ENCODE assay signal across 8 cellular contexts in the genomic region with DNA sequence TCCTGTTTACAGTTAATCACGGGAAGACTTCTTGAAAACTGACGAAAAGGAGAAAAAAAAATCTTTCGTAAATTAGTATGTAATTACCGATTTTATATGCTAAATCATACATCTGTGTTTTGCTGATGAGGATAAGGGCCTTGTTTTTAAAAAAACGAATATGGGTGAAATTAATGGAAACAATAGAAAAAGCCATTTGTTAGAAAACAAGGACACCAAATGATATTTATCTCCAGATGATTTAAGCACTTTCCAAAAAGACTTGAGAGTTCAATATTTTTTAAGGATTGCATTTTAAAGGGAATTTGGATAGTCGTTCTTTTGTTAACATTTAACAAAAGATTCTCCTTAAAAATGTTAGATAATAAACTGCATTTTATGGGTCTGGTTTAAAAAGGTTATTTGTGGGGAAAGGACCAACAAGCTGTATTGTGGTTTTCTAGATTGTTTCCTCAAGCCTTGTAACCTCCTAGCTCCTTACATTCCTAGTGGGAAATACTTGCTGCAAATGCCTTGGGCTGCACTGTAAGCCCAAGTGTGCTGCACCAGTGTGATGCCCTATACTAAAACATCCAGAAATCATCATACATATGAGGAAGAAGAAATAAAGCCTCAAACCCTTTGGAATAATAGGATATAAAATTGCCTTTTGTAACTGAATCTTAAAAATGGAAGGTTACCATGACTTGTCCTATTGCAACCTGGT. TPM values are rescaled to one million over a fixed set of nuclear protein-coding genes. Genes with fewer than 3 reads are reported as not detected.
DNase-seq lines count a peak whose midpoint lies in the region; ATAC-seq, FAIRE-seq and TF ChIP-seq lines count a peak whose summit lies in the region.

No MANE protein-coding gene starts in this region.

- H3K36me3 Mint-ChIP-seq in memory B cell, result no peaks in the 10 kb centered on the region

- SMC1A ChIA-PET in GM12878 (lab: Charles Lee; ENCODE audit: uncharacterized antibody, unreplicated experiment), result interaction anchor here (0.6 to 1.7 kb wide), 8 partner anchors 8 to 153 kb away, joined by 3 to 4 read pairs (median 3); no protein-coding TSS in a partner anchor

- H3K4me1 Mint-ChIP-seq in memory B cell, result peaks cover 19% of the 10 kb centered on the region

- H3K27ac Mint-ChIP-seq in memory B cell, result peak overlapping the region; percentile 96

- no peak for ATAC-seq in GM12878
- ATAC-seq in memory B cell (ENCODE audit: low read depth), result no peak

- H3K79me2 ChIP-seq in GM12878 (ENCODE audit: control insufficient read depth, insufficient read depth, low read length), result peaks cover 26% of the 10 kb centered on the region

- H3K9me3 Mint-ChIP-seq in memory B cell, result no peaks in the 10 kb centered on the region

- in situ Hi-C loops in GM12878 (cut with MboI), result no loop called here

- H3K4me2 ChIP-seq in GM12878 (ENCODE audit: control insufficient read depth, insufficient read depth), result peak overlapping the region; percentile 64

- no peak for TF ChIP-seq RAD21 in GM12878 (IDR thresholded peaks at IDR 0.05; ENCODE audit: insufficient read depth, low read depth, low read length)

- no peaks in the 10 kb centered on the region for H4K20me1 ChIP-seq in GM12878 (ENCODE audit: control insufficient read depth, insufficient read depth)

- no peaks in the 10 kb centered on the region for H3K36me3 ChIP-seq in GM12878 (ENCODE audit: control insufficient read depth in 2 of 2, insufficient read depth in 2 of 2, low read length in 1 of 2)

- DNase-seq in DMS114 treated with DMSO at 0.1 percent for 48 hours (lab: John Stamatoyannopoulos, UW; ENCODE audit: unreplicated experiment), result peak; percentile 28
- DNase-seq in Kasumi-1 (lab: John Stamatoyannopoulos, UW), result peak; percentile 34 to 44
- DNase-seq in GM12878 (ENCODE audit: low read depth, low spot score), result no peak
- DNase-seq in memory B cell (ENCODE audit: low spot score in 2 of 2), result no peak
- no peak for DNase-seq in NCI-H1048 (lab: John Stamatoyannopoulos, UW)
- DNase-seq in stimulated activated CD4-positive, alpha-beta T cell treated with anti-CD3 and anti-CD28 coated beads, Interleukin-15, amount 100 ng/mL, for 24 hours, result no peak
- no peak for DNase-seq in hippocampal formation (lab: John Stamatoyannopoulos, UW)
- DNase-seq in HEK293T (ENCODE audit: extremely low spot score), result no peak

- TF ChIP-seq EP300 in GM12878 (IDR thresholded peaks at IDR 0.05; ENCODE audit: borderline replicate concordance in 1 of 2, control insufficient read depth in 1 of 2, low read depth in 2 of 2, low read length in 2 of 2), result no peak

- H3K4me3 Mint-ChIP-seq in memory B cell, result peak overlapping the region; percentile 96

- no peak for TF ChIP-seq POLR2A in GM12878 (IDR thresholded peaks at IDR 0.05; ENCODE audit: low read depth, low read length)

- peak overlapping the region; percentile 97 for H3K27ac ChIP-seq in GM12878 (ENCODE audit: control insufficient read depth, insufficient read depth)

- peaks cover 4% of the 10 kb centered on the region for H3K27me3 Mint-ChIP-seq in memory B cell

- 0 out of 2 replicates have a peak, but pooled peaks cover 3% of the 10 kb centered on the region for H3K4me1 ChIP-seq in GM12878 (ENCODE audit: control insufficient read depth, insufficient read depth, low read length)

- H2AFZ ChIP-seq in GM12878 (ENCODE audit: control insufficient read depth, low read depth, low read length), result peak overlapping the region; percentile 93

- no TSS peak for BruUV-seq in GM12878 (replicated peaks; lab: Mats Ljungman, UMichigan)

- peak; percentile 23 for FAIRE-seq in GM12878 (lab: Jason Lieb, UNC)

- intact Hi-C loops in GM12878 (cut with micrococcal nuclease; ENCODE audit: unreplicated experiment), result loop anchor here (2.0 to 10.0 kb wide), 3 partner anchors 37 to 457 kb away; a partner anchor contains a TSS

- WGBS in GM12878 (ENCODE audit: insufficient coverage, insufficient replicate concordance, low lambda C conversion rate, missing lambda C conversion rate), result under 1% methylated on average over 6 of the region's 6 CpGs

- TF ChIP-seq CTCF in GM12878 (IDR thresholded peaks at IDR 0.05 in 2 of 3, conservative IDR thresholded peaks at IDR 0.05 in 1 of 3; ENCODE audit: control insufficient read depth in 2 of 3, extremely low read depth in 1 of 3, insufficient read depth in 1 of 3, low read depth in 3 of 3, low read length in 3 of 3), result no peak

- H3K4me3 ChIP-seq in GM12878, result peak overlapping the region; percentile 74

- RAD21 ChIA-PET in GM12878 (lab: Charles Lee; ENCODE audit: unreplicated experiment), result interaction anchor here (1.0 to 1.7 kb wide), 4 partner anchors 8 to 171 kb away, joined by 3 to 8 read pairs (median 4); no protein-coding TSS in a partner anchor

- no peaks in the 10 kb centered on the region for H3K9me3 ChIP-seq in GM12878 (replicated peaks; ENCODE audit: control insufficient read depth, insufficient read depth, low read length)

- H3K27me3 ChIP-seq in GM12878 (replicated peaks in 1 of 2; ENCODE audit: control insufficient read depth in 2 of 2, insufficient read depth in 2 of 2, low read length in 1 of 2), result no peaks in the 10 kb centered on the region

- peak overlapping the region; percentile 83 for H3K9ac ChIP-seq in GM12878 (ENCODE audit: control insufficient read depth, insufficient read depth, low read length)

- POLR2A ChIA-PET in GM12878 (lab: Charles Lee) (interaction anchor here (1.0 to 1.8 kb wide), 4 partner anchors 8 to 167 kb away, joined by 3 to 8 read pairs (median 4); no protein-coding TSS in a partner anchor), HEK293T (lab: Yijun Ruan, JAX) (no interaction called here)

- CTCF ChIA-PET in GM12878 (lab: Yijun Ruan, JAX) (interaction anchor here (1.2 to 1.4 kb wide), 2 partner anchors 163 to 167 kb away, joined by 3 read pairs; no protein-coding TSS in a partner anchor), HEK293T (lab: Yijun Ruan, JAX) (no interaction called here)

TF ChIP-seq in GM12878, 131 proteins besides CTCF, POLR2A, EP300 and RAD21:
- TF ChIP-seq MXI1 (IDR thresholded peaks at IDR 0.05; ENCODE audit: low read depth, low read length), result no peak

TF ChIP-seq in HEK293T, 16 proteins besides CTCF, POLR2A, EP300 and RAD21:
- TF ChIP-seq SUZ12 (IDR thresholded peaks at IDR 0.05), result no peak
- no peak for TF ChIP-seq BHLHE40 (IDR thresholded peaks at IDR 0.05; ENCODE audit: borderline replicate concordance)
- no peak for TF ChIP-seq CTBP1 (IDR thresholded peaks at IDR 0.05; ENCODE audit: borderline replicate concordance)
- TF ChIP-seq ARNT (IDR thresholded peaks at IDR 0.05), result no peak
- no peak for TF ChIP-seq TARDBP (IDR thresholded peaks at IDR 0.05)
- TF ChIP-seq ZNF384 (IDR thresholded peaks at IDR 0.05), result no peak
- no peak for TF ChIP-seq FOXA1 (IDR thresholded peaks at IDR 0.05)
- TF ChIP-seq, protein P1, sequence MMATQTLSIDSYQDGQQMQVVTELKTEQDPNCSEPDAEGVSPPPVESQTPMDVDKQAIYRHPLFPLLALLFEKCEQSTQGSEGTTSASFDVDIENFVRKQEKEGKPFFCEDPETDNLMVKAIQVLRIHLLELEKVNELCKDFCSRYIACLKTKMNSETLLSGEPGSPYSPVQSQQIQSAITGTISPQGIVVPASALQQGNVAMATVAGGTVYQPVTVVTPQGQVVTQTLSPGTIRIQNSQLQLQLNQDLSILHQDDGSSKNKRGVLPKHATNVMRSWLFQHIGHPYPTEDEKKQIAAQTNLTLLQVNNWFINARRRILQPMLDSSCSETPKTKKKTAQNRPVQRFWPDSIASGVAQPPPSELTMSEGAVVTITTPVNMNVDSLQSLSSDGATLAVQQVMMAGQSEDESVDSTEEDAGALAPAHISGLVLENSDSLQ (IDR thresholded peaks at IDR 0.05), result no peak
- no peak for TF ChIP-seq FOXM1 (IDR thresholded peaks at IDR 0.05; ENCODE audit: borderline replicate concordance)
- no peak for TF ChIP-seq ELF4 (IDR thresholded peaks at IDR 0.05)
- no peak for TF ChIP-seq SP1 (IDR thresholded peaks at IDR 0.05)
- no peak for TF ChIP-seq L3MBTL2 (conservative IDR thresholded peaks at IDR 0.05)
- no peak for TF ChIP-seq LEF1 (IDR thresholded peaks at IDR 0.05; ENCODE audit: borderline replicate concordance)
- TF ChIP-seq HDGF (IDR thresholded peaks at IDR 0.05; ENCODE audit: borderline replicate concordance), result no peak
- no peak for TF ChIP-seq NFRKB (IDR thresholded peaks at IDR 0.05)
- no peak for TF ChIP-seq FOXK2 (IDR thresholded peaks at IDR 0.05)

RNA-seq across cellular contexts. Expression of a gene that starts 1.5 kb away (rescaled TPM):
- total RNA-seq in GM12878 (2013; cell fraction: nucleolus; rRNA removed), result 117 and 124 TPM in 2 replicates
- total RNA-seq in GM12878 (2014; rRNA removed) (22.6 and 28.1 TPM in 2 replicates), GM12878 (2014; rRNA removed; fragmentation: Illumina TruSeq; extraction: Trizol) (34.6 and 36.3 TPM in 2 replicates), GM12878 (2021) (25.2 and 26.5 TPM in 2 replicates)
- polyA plus RNA-seq in GM12878 (2011; ENCODE audit: low read depth), result 7.6 TPM
- polyA plus RNA-seq in GM12878 (2011; rRNA removed) (15.3 and 24.3 TPM in 2 replicates), GM12878 (2014; fragmentation: Illumina TruSeq; extraction: Trizol) (25.7 and 33.7 TPM in 2 replicates), GM12878 (2014; fragmentation: Nextera tagmentation; extraction: Ambion mirVana) (1 to 10 TPM; 8.5 to 9.8 TPM), GM12878 (2014; rRNA removed) (11.2 and 12.2 TPM in 2 replicates), GM12878 (2016; fragmentation: Nextera tagmentation; extraction: Ambion mirVana) (10 to 100 TPM; 17.0 to 18.8 TPM)
- 4.8 and 5.6 TPM in 2 replicates for polyA plus RNA-seq in GM12878 (2011; cell fraction: cytosol; rRNA removed)
- polyA plus RNA-seq in GM12878 (2011; cell fraction: nucleus; rRNA removed), result 34.4 and 39.4 TPM in 2 replicates
- 14.1 and 17.0 TPM in 2 replicates for polyA plus RNA-seq in GM12878 (2012)
- 28.4 and 41.4 TPM in 2 replicates for polyA minus RNA-seq in GM12878 (2011; rRNA and poly(A)+ RNA removed)
- polyA minus RNA-seq in GM12878 (2011; cell fraction: cytosol; rRNA and poly(A)+ RNA removed), result 12.8 and 15.9 TPM in 2 replicates
- polyA minus RNA-seq in GM12878 (2011; cell fraction: nucleus; rRNA and poly(A)+ RNA removed), result 62.6 and 76.3 TPM in 2 replicates

Comparison
In these comparisons a context has a peak if more than half of its experiments do, and no peak if none do; other contexts are left out.
1. DNase-seq: peak in DMS114 treated with DMSO at 0.1 percent for 48 hours (single experiment) and Kasumi-1 (2 of 2); none in GM12878 (single experiment), memory B cell (0 of 2), NCI-H1048 (single experiment), stimulated activated CD4-positive, alpha-beta T cell treated with anti-CD3 and anti-CD28 coated beads, Interleukin-15, amount 100 ng/mL, for 24 hours (single experiment), hippocampal formation (0 of 2) and HEK293T (single experiment).